In genomic region chr20:37179671-37180524, GRCh38 we compare ENCODE assay signal across 2 cellular contexts.
TF ChIP-seq lines count a peak whose summit lies in the region.

No MANE protein-coding gene starts in this region.

TF ChIP-seq in GM12878, 131 proteins besides CTCF, POLR2A, EP300 and RAD21:
- TF ChIP-seq, protein P1, sequence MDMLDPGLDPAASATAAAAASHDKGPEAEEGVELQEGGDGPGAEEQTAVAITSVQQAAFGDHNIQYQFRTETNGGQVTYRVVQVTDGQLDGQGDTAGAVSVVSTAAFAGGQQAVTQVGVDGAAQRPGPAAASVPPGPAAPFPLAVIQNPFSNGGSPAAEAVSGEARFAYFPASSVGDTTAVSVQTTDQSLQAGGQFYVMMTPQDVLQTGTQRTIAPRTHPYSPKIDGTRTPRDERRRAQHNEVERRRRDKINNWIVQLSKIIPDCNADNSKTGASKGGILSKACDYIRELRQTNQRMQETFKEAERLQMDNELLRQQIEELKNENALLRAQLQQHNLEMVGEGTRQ (IDR thresholded peaks at IDR 0.05; ENCODE audit: borderline replicate concordance, low read depth, low read length): no peak
- TF ChIP-seq ZNF24 (IDR thresholded peaks at IDR 0.05): no peak
- TF ChIP-seq, protein P2, sequence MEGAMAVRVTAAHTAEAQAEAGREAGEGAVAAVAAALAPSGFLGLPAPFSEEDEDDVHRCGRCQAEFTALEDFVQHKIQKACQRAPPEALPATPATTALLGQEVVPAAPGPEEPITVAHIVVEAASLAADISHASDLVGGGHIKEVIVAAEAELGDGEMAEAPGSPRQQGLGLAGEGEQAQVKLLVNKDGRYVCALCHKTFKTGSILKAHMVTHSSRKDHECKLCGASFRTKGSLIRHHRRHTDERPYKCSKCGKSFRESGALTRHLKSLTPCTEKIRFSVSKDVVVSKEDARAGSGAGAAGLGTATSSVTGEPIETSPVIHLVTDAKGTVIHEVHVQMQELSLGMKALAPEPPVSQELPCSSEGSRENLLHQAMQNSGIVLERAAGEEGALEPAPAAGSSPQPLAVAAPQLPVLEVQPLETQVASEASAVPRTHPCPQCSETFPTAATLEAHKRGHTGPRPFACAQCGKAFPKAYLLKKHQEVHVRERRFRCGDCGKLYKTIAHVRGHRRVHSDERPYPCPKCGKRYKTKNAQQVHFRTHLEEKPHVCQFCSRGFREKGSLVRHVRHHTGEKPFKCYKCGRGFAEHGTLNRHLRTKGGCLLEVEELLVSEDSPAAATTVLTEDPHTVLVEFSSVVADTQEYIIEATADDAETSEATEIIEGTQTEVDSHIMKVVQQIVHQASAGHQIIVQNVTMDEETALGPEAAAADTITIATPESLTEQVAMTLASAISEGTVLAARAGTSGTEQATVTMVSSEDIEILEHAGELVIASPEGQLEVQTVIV (IDR thresholded peaks at IDR 0.05; ENCODE audit: borderline replicate concordance, partially characterized antibody): no peak
- TF ChIP-seq ETV6 (conservative IDR thresholded peaks at IDR 0.05 in 1 of 2, IDR thresholded peaks at IDR 0.05 in 1 of 2; ENCODE audit: borderline replicate concordance in 1 of 2, low read depth in 1 of 2): no peak
- TF ChIP-seq HCFC1 (IDR thresholded peaks at IDR 0.05; ENCODE audit: low read length): no peak
- TF ChIP-seq JUND (IDR thresholded peaks at IDR 0.05; ENCODE audit: low read depth, low read length): no peak
- TF ChIP-seq, protein P3, sequence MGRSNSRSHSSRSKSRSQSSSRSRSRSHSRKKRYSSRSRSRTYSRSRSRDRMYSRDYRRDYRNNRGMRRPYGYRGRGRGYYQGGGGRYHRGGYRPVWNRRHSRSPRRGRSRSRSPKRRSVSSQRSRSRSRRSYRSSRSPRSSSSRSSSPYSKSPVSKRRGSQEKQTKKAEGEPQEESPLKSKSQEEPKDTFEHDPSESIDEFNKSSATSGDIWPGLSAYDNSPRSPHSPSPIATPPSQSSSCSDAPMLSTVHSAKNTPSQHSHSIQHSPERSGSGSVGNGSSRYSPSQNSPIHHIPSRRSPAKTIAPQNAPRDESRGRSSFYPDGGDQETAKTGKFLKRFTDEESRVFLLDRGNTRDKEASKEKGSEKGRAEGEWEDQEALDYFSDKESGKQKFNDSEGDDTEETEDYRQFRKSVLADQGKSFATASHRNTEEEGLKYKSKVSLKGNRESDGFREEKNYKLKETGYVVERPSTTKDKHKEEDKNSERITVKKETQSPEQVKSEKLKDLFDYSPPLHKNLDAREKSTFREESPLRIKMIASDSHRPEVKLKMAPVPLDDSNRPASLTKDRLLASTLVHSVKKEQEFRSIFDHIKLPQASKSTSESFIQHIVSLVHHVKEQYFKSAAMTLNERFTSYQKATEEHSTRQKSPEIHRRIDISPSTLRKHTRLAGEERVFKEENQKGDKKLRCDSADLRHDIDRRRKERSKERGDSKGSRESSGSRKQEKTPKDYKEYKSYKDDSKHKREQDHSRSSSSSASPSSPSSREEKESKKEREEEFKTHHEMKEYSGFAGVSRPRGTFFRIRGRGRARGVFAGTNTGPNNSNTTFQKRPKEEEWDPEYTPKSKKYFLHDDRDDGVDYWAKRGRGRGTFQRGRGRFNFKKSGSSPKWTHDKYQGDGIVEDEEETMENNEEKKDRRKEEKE (IDR thresholded peaks at IDR 0.05): no peak
- TF ChIP-seq, protein P4, sequence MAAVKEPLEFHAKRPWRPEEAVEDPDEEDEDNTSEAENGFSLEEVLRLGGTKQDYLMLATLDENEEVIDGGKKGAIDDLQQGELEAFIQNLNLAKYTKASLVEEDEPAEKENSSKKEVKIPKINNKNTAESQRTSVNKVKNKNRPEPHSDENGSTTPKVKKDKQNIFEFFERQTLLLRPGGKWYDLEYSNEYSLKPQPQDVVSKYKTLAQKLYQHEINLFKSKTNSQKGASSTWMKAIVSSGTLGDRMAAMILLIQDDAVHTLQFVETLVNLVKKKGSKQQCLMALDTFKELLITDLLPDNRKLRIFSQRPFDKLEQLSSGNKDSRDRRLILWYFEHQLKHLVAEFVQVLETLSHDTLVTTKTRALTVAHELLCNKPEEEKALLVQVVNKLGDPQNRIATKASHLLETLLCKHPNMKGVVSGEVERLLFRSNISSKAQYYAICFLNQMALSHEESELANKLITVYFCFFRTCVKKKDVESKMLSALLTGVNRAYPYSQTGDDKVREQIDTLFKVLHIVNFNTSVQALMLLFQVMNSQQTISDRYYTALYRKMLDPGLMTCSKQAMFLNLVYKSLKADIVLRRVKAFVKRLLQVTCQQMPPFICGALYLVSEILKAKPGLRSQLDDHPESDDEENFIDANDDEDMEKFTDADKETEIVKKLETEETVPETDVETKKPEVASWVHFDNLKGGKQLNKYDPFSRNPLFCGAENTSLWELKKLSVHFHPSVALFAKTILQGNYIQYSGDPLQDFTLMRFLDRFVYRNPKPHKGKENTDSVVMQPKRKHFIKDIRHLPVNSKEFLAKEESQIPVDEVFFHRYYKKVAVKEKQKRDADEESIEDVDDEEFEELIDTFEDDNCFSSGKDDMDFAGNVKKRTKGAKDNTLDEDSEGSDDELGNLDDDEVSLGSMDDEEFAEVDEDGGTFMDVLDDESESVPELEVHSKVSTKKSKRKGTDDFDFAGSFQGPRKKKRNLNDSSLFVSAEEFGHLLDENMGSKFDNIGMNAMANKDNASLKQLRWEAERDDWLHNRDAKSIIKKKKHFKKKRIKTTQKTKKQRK (IDR thresholded peaks at IDR 0.05; ENCODE audit: low read depth, low read length): no peak
- TF ChIP-seq KAT2A (conservative IDR thresholded peaks at IDR 0.05; ENCODE audit: control insufficient read depth, low read depth, low read length): no peak
- TF ChIP-seq, protein P5, sequence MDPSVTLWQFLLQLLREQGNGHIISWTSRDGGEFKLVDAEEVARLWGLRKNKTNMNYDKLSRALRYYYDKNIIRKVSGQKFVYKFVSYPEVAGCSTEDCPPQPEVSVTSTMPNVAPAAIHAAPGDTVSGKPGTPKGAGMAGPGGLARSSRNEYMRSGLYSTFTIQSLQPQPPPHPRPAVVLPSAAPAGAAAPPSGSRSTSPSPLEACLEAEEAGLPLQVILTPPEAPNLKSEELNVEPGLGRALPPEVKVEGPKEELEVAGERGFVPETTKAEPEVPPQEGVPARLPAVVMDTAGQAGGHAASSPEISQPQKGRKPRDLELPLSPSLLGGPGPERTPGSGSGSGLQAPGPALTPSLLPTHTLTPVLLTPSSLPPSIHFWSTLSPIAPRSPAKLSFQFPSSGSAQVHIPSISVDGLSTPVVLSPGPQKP (IDR thresholded peaks at IDR 0.05; ENCODE audit: low read depth, low read length): no peak
- no peak for TF ChIP-seq RUNX3 (IDR thresholded peaks at IDR 0.05; ENCODE audit: low read length)
- no peak for TF ChIP-seq ZNF207 (IDR thresholded peaks at IDR 0.05; ENCODE audit: borderline replicate concordance)
- TF ChIP-seq FOXM1 (IDR thresholded peaks at IDR 0.05; ENCODE audit: low read depth, low read length): no peak
TF ChIP-seq in GM12878: peak in this region for 0.

TF ChIP-seq in liver, 16 proteins besides CTCF, POLR2A, EP300 and RAD21 (continued from another document):
- no peak for TF ChIP-seq FOXA1 (IDR thresholded peaks at IDR 0.05)
- TF ChIP-seq ATF3 (IDR thresholded peaks at IDR 0.05): no peak
- TF ChIP-seq YY1 (IDR thresholded peaks at IDR 0.05): no peak
- no peak for TF ChIP-seq HNF4A (conservative IDR thresholded peaks at IDR 0.05)
- TF ChIP-seq, protein P6, sequence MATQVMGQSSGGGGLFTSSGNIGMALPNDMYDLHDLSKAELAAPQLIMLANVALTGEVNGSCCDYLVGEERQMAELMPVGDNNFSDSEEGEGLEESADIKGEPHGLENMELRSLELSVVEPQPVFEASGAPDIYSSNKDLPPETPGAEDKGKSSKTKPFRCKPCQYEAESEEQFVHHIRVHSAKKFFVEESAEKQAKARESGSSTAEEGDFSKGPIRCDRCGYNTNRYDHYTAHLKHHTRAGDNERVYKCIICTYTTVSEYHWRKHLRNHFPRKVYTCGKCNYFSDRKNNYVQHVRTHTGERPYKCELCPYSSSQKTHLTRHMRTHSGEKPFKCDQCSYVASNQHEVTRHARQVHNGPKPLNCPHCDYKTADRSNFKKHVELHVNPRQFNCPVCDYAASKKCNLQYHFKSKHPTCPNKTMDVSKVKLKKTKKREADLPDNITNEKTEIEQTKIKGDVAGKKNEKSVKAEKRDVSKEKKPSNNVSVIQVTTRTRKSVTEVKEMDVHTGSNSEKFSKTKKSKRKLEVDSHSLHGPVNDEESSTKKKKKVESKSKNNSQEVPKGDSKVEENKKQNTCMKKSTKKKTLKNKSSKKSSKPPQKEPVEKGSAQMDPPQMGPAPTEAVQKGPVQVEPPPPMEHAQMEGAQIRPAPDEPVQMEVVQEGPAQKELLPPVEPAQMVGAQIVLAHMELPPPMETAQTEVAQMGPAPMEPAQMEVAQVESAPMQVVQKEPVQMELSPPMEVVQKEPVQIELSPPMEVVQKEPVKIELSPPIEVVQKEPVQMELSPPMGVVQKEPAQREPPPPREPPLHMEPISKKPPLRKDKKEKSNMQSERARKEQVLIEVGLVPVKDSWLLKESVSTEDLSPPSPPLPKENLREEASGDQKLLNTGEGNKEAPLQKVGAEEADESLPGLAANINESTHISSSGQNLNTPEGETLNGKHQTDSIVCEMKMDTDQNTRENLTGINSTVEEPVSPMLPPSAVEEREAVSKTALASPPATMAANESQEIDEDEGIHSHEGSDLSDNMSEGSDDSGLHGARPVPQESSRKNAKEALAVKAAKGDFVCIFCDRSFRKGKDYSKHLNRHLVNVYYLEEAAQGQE (IDR thresholded peaks at IDR 0.05): no peak
- TF ChIP-seq RXRA (IDR thresholded peaks at IDR 0.05): no peak
- TF ChIP-seq EGR1 (IDR thresholded peaks at IDR 0.05; ENCODE audit: low read depth in 2 of 2): no peak
TF ChIP-seq in liver: peak in this region for 0.
